Comparison of ENCODE assay signal across 37 cellular contexts in the genomic region with DNA sequence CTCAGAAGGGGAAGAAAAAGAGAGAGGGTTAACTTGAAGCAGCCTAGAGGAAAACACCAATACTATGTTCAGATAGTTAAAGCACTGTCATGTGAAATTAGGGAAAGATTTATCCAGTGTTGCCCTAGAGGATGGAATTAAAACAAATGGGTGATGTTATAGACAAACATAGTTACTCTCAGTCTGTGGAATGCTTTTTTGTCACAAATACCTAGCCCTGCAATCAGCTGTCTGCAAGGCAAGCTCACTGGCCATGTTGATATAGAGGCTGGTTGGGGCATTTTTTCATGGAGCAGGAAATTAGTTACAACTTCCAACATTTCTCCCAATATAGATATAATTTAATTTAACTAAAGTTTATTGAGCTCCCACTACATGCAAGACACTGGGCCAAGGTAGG.
"Had no signal": no experiment of that assay in that cellular context is flagged by ENCODE, and none has a peak within 500 bp of the region (broad histone marks: within the 10 kb centered on the region; RNA-seq: fewer than 3 reads in every experiment).

No MANE protein-coding gene starts in this region.

- H3K4me3 ChIP-seq: adrenal gland, ascending aorta, body of pancreas, breast epithelium, cardiac muscle cell had no signal

- H3K27me3 ChIP-seq: adrenal gland, ascending aorta, body of pancreas, brain microvascular endothelial cell, breast epithelium had no signal

- H3K36me3 ChIP-seq: adrenal gland, ascending aorta, brain microvascular endothelial cell, breast epithelium, cardiac muscle cell had no signal

- DNase-seq: activated effector memory CD4-positive, alpha-beta T cell treated with anti-CD3 and anti-CD28 coated beads, Interleukin-2, amount 50 U/mL, for 16 hours; activated effector memory CD4-positive, alpha-beta T cell treated with Interleukin-2 at 50 U/mL for 16 hours; activated gamma-delta T cell; activated gamma-delta T cell treated with Interleukin-2 at 50 U/mL for 16 hours; activated naive CD4-positive, alpha-beta T cell; activated naive CD4-positive, alpha-beta T cell treated with anti-CD3 and anti-CD28 coated beads for 36 hours; activated naive CD4-positive, alpha-beta T cell treated with anti-CD3 and anti-CD28 coated beads, Interleukin-2, amount 10 ng/mL, durations not matched to agents 7 days and 5 days; activated naive CD4-positive, alpha-beta T cell treated with anti-CD3 and anti-CD28 coated beads, Interleukin-2, amount 50 U/mL, for 16 hours; activated naive CD4-positive, alpha-beta T cell treated with Interleukin-2 at 50 U/mL for 16 hours; activated naive CD8-positive, alpha-beta T cell treated with anti-CD3 and anti-CD28 coated beads for 36 hours; activated naive CD8-positive, alpha-beta T cell treated with anti-CD3 and anti-CD28 coated beads, Interleukin-2, amount 10 ng/mL, durations not matched to agents 7 days and 5 days; activated naive CD8-positive, alpha-beta T cell treated with anti-CD3 and anti-CD28 coated beads, Interleukin-2, amount 50 U/mL, for 24 hours; activated T-cell treated with anti-CD3 and anti-CD28 coated beads, Interleukin-2, amount 50 U/mL, for 24 hours; activated T-cell treated with anti-CD3 and anti-CD28 coated beads, Interleukin-2, amount 50 U/mL, for 4 hours; activated T-cell treated with anti-CD3 and anti-CD28 coated beads, Interleukin-2, amount 50 U/mL, for 48 hours; activated T-cell treated with anti-CD3 and anti-CD28 coated beads, Interleukin-2, amount 50 U/mL, for 72 hours; adrenal gland; amniotic stem cell; amygdala; anterior cingulate cortex; aorta; body of pancreas; brain microvascular endothelial cell; caudate nucleus; central memory CD4-positive, alpha-beta T cell; cerebellar nuclear complex had no signal

- H3K9me3 Mint-ChIP-seq: activated naive CD4-positive, alpha-beta T cell treated with anti-CD3 and anti-CD28 coated beads for 36 hours; activated naive CD4-positive, alpha-beta T cell treated with anti-CD3 and anti-CD28 coated beads, Interleukin-2, amount 10 ng/mL, durations not matched to agents 7 days and 5 days; activated naive CD4-positive, alpha-beta T cell treated with anti-CD3 and anti-CD28 coated beads, Interleukin-2, amount 50 U/mL, for 24 hours; activated naive CD4-positive, alpha-beta T cell treated with anti-CD3 and anti-CD28 coated beads, Interleukin-2, amount 50 U/mL, for 72 hours; activated naive CD8-positive, alpha-beta T cell treated with anti-CD3 and anti-CD28 coated beads for 36 hours; activated naive CD8-positive, alpha-beta T cell treated with anti-CD3 and anti-CD28 coated beads, Interleukin-2, amount 10 ng/mL, durations not matched to agents 7 days and 5 days; activated naive CD8-positive, alpha-beta T cell treated with anti-CD3 and anti-CD28 coated beads, Interleukin-2, amount 50 U/mL, for 24 hours; activated T-cell treated with anti-CD3 and anti-CD28 coated beads, Interleukin-2, amount 50 U/mL, for 24 hours; activated T-cell treated with anti-CD3 and anti-CD28 coated beads, Interleukin-2, amount 50 U/mL, for 4 hours; activated T-cell treated with anti-CD3 and anti-CD28 coated beads, Interleukin-2, amount 50 U/mL, for 72 hours; activated T-helper 17 cell treated with anti-CD3 and anti-CD28 coated beads, Interleukin-2, amount 50 U/mL, for 72 hours; central memory CD8-positive, alpha-beta T cell had no signal

- ATAC-seq: activated naive CD4-positive, alpha-beta T cell treated with anti-CD3 and anti-CD28 coated beads, Interleukin-2, amount 50 U/mL, for 72 hours; activated naive CD8-positive, alpha-beta T cell treated with anti-CD3 and anti-CD28 coated beads, Interleukin-2, amount 50 U/mL, for 24 hours; activated T-cell treated with anti-CD3 and anti-CD28 coated beads, Interleukin-2, amount 50 U/mL, for 4 hours; activated T-cell treated with anti-CD3 and anti-CD28 coated beads, Interleukin-2, amount 50 U/mL, for 72 hours; activated T-helper 17 cell treated with anti-CD3 and anti-CD28 coated beads, Interleukin-2, amount 50 U/mL, for 72 hours; body of pancreas had no signal

- H3K4me3 Mint-ChIP-seq: activated naive CD4-positive, alpha-beta T cell treated with anti-CD3 and anti-CD28 coated beads for 36 hours; activated naive CD4-positive, alpha-beta T cell treated with anti-CD3 and anti-CD28 coated beads, Interleukin-2, amount 10 ng/mL, durations not matched to agents 7 days and 5 days; activated naive CD4-positive, alpha-beta T cell treated with anti-CD3 and anti-CD28 coated beads, Interleukin-2, amount 50 U/mL, for 24 hours; activated naive CD8-positive, alpha-beta T cell; activated naive CD8-positive, alpha-beta T cell treated with anti-CD3 and anti-CD28 coated beads for 36 hours; activated naive CD8-positive, alpha-beta T cell treated with anti-CD3 and anti-CD28 coated beads, Interleukin-2, amount 10 ng/mL, durations not matched to agents 7 days and 5 days; activated naive CD8-positive, alpha-beta T cell treated with anti-CD3 and anti-CD28 coated beads, Interleukin-2, amount 50 U/mL, for 24 hours; activated T-cell treated with anti-CD3 and anti-CD28 coated beads, Interleukin-2, amount 50 U/mL, for 24 hours; activated T-cell treated with anti-CD3 and anti-CD28 coated beads, Interleukin-2, amount 50 U/mL, for 4 hours; activated T-cell treated with anti-CD3 and anti-CD28 coated beads, Interleukin-2, amount 50 U/mL, for 72 hours; activated T-helper 1 cell treated with anti-CD3 and anti-CD28 coated beads, Interleukin-12 subunit alpha, Interleukin-12 subunit beta, Interleukin-2, Interleukin-4 antibody, amounts not matched to agents 30 ng/mL and 10 ng/mL and 1 ng/mL, durations not matched to agents 14 hours and 24 hours and 36 hours; activated T-helper 17 cell treated with anti-CD3 and anti-CD28 coated beads, Interleukin-2, amount 50 U/mL, for 72 hours; brain; central memory CD8-positive, alpha-beta T cell had no signal

- H3K27ac Mint-ChIP-seq: activated naive CD4-positive, alpha-beta T cell treated with anti-CD3 and anti-CD28 coated beads for 36 hours; activated naive CD4-positive, alpha-beta T cell treated with anti-CD3 and anti-CD28 coated beads, Interleukin-2, amount 10 ng/mL, durations not matched to agents 7 days and 5 days; activated naive CD4-positive, alpha-beta T cell treated with anti-CD3 and anti-CD28 coated beads, Interleukin-2, amount 50 U/mL, for 24 hours; activated naive CD4-positive, alpha-beta T cell treated with anti-CD3 and anti-CD28 coated beads, Interleukin-2, amount 50 U/mL, for 72 hours; activated naive CD8-positive, alpha-beta T cell; activated naive CD8-positive, alpha-beta T cell treated with anti-CD3 and anti-CD28 coated beads for 36 hours; activated naive CD8-positive, alpha-beta T cell treated with anti-CD3 and anti-CD28 coated beads, Interleukin-2, amount 10 ng/mL, durations not matched to agents 7 days and 5 days; activated naive CD8-positive, alpha-beta T cell treated with anti-CD3 and anti-CD28 coated beads, Interleukin-2, amount 50 U/mL, for 24 hours; activated T-cell treated with anti-CD3 and anti-CD28 coated beads, Interleukin-2, amount 50 U/mL, for 24 hours; activated T-cell treated with anti-CD3 and anti-CD28 coated beads, Interleukin-2, amount 50 U/mL, for 72 hours; activated T-helper 1 cell treated with anti-CD3 and anti-CD28 coated beads, Interleukin-12 subunit alpha, Interleukin-12 subunit beta, Interleukin-2, Interleukin-4 antibody, amounts not matched to agents 30 ng/mL and 10 ng/mL and 1 ng/mL, durations not matched to agents 14 hours and 24 hours and 36 hours; activated T-helper 17 cell treated with anti-CD3 and anti-CD28 coated beads, Interleukin-2, amount 50 U/mL, for 72 hours; activated T-helper 2 cell treated with anti-CD3 and anti-CD28 coated beads, Interferon-gamma antibody, Interleukin-2, Interleukin-4, amounts not matched to agents 10 μg/mL and 5 μg/mL and 100 μg/mL, durations not matched to agents 14 hours and 24 hours and 36 hours; brain had no signal

- H3K4me1 Mint-ChIP-seq: activated naive CD4-positive, alpha-beta T cell treated with anti-CD3 and anti-CD28 coated beads, Interleukin-2, amount 10 ng/mL, durations not matched to agents 7 days and 5 days; activated naive CD4-positive, alpha-beta T cell treated with anti-CD3 and anti-CD28 coated beads, Interleukin-2, amount 50 U/mL, for 24 hours; activated naive CD8-positive, alpha-beta T cell treated with anti-CD3 and anti-CD28 coated beads for 36 hours; activated naive CD8-positive, alpha-beta T cell treated with anti-CD3 and anti-CD28 coated beads, Interleukin-2, amount 50 U/mL, for 24 hours; activated T-helper 17 cell treated with anti-CD3 and anti-CD28 coated beads, Interleukin-2, amount 50 U/mL, for 72 hours; brain; central memory CD8-positive, alpha-beta T cell had no signal

- H3K27ac ChIP-seq: adrenal gland, ascending aorta, body of pancreas, brain microvascular endothelial cell, breast epithelium, cardiac muscle cell had no signal

- H3K27me3 Mint-ChIP-seq: activated naive CD4-positive, alpha-beta T cell treated with anti-CD3 and anti-CD28 coated beads, Interleukin-2, amount 50 U/mL, for 24 hours; activated naive CD8-positive, alpha-beta T cell treated with anti-CD3 and anti-CD28 coated beads for 36 hours; activated naive CD8-positive, alpha-beta T cell treated with anti-CD3 and anti-CD28 coated beads, Interleukin-2, amount 50 U/mL, for 24 hours; activated T-cell treated with anti-CD3 and anti-CD28 coated beads, Interleukin-2, amount 50 U/mL, for 24 hours; activated T-helper 17 cell treated with anti-CD3 and anti-CD28 coated beads, Interleukin-2, amount 50 U/mL, for 72 hours; central memory CD8-positive, alpha-beta T cell had no signal

- H3K36me3 Mint-ChIP-seq: activated naive CD4-positive, alpha-beta T cell treated with anti-CD3 and anti-CD28 coated beads, Interleukin-2, amount 10 ng/mL, durations not matched to agents 7 days and 5 days; activated naive CD4-positive, alpha-beta T cell treated with anti-CD3 and anti-CD28 coated beads, Interleukin-2, amount 50 U/mL, for 24 hours; activated naive CD4-positive, alpha-beta T cell treated with anti-CD3 and anti-CD28 coated beads, Interleukin-2, amount 50 U/mL, for 72 hours; activated naive CD8-positive, alpha-beta T cell; activated naive CD8-positive, alpha-beta T cell treated with anti-CD3 and anti-CD28 coated beads for 36 hours; activated naive CD8-positive, alpha-beta T cell treated with anti-CD3 and anti-CD28 coated beads, Interleukin-2, amount 10 ng/mL, durations not matched to agents 7 days and 5 days; brain had no signal

- H3K9me3 ChIP-seq: adrenal gland, ascending aorta, body of pancreas, breast epithelium had no signal

- H3K4me1 ChIP-seq: adrenal gland, ascending aorta, breast epithelium had no signal
